Comparison of ENCODE assay signal across 8 cellular contexts in the genomic region with DNA sequence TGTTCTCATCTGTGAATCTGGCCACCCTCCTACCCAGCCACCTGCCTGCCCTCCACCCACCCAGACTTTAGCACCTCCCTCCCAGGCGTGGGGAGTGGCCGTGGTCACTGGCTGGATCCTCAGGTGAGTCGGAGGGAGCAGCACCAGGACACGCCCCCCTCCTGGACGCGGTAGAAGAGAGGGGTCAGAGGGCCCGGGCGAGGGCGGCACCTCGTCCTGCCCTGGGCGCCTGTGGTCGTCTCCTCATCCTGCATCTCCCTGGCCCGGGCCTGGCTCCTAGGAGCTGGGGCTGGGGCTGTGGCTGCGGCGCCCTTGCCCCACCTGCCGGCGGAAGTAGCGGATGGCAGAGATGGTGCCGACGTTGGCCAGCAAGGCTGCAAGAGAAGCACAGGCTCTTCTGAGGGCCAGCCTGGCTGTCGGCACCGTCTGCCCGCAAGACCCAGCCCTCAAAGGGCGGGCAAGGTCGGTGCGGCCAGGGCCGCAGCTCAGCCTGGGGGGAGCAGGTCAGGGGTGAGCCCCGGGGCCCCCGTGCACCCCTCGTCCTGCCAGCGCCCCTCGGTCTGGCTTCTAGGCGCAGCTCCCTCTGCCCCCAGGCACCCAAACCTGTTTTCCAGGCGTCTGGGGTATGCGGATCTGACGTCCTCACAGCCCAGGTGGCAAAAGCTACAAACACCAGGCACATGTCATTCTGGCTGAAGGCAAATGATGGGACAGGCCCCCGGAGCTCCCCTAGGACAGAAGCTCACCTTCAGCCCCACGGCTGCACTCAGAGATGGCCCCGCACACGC. TPM values are rescaled to one million over a fixed set of nuclear protein-coding genes. Genes with fewer than 3 reads are reported as not detected.
DNase-seq lines count a peak whose midpoint lies in the region; ATAC-seq, FAIRE-seq and TF ChIP-seq lines count a peak whose summit lies in the region.

No MANE protein-coding gene starts in this region.

- peaks cover 7% of the 10 kb centered on the region; the same call in 1 of the 3 replicates for H3K4me1 ChIP-seq in A549
- H3K4me1 ChIP-seq in body of pancreas: peaks cover 10% of the 10 kb centered on the region

- intact Hi-C loops in body of pancreas (cut with DNase I): no loop called here

- TF ChIP-seq EP300 in A549 (IDR thresholded peaks at IDR 0.05): no peak

- CTCF ChIA-PET in A549 (lab: Yijun Ruan, JAX): interaction anchor here (0.6 to 3.7 kb wide), 12 partner anchors 8 to 111 kb away, joined by 3 to 26 read pairs (median 3); a partner anchor contains a TSS
- CTCF ChIA-PET in T-cell (lab: Charles Lee): interaction anchor here in 1 of 2 donors (0.7 kb wide), 2 partner anchors 78 to 107 kb away, joined by 3 to 4 read pairs; no protein-coding TSS in a partner anchor

- peak overlapping the region; percentile 38 for H3K4me3 ChIP-seq in A549
- peak overlapping the region; percentile 55 for H3K4me3 ChIP-seq in LNCaP clone FGC (ENCODE audit: low read depth, low read length)
- H3K4me3 ChIP-seq in body of pancreas: no peak overlapping the region

- H3K9me3 ChIP-seq in A549: no peaks in the 10 kb centered on the region
- H3K9me3 ChIP-seq in body of pancreas: no peaks in the 10 kb centered on the region

- peak; percentile 80 to 84 for DNase-seq in A549 (ENCODE audit: low read depth in 1 of 2, low spot score in 1 of 2)
- peak; percentile 45 for DNase-seq in LNCaP clone FGC (ENCODE audit: low read depth)
- DNase-seq in T-cell: peak in 28 of 34 experiments; percentile 29 to 75 (median 57)
- DNase-seq in body of pancreas: peak; percentile 66 to 76 (median 72)
- DNase-seq in kidney tubule cell (ENCODE audit: low spot score): peak; percentile 79
- peak; percentile 48 for DNase-seq in stimulated activated CD8-positive, alpha-beta memory T cell treated with anti-CD3 and anti-CD28 coated beads, Interleukin-12 subunit alpha, Interleukin-12 subunit beta, amount 100 ng/mL, for 1 hour (ENCODE audit: low read depth)

- H3K27me3 ChIP-seq in body of pancreas: no peaks in the 10 kb centered on the region

- H3K4me2 ChIP-seq in A549: peak overlapping the region; percentile 82

- FAIRE-seq in A549 (lab: Jason Lieb, UNC): no peak

- H3K4me3 Mint-ChIP-seq in T-cell: peak overlapping the region in 1 of 3 donors; percentile 44

- POLR2A ChIA-PET in A549 (lab: Yijun Ruan, JAX) (interaction anchor here (0.9 to 1.4 kb wide), 5 partner anchors 8 to 35 kb away, joined by 3 to 14 read pairs (median 4); a partner anchor contains a TSS), T-cell (lab: Charles Lee) (no interaction called here)

- peaks cover 5 to 17% of the 10 kb centered on the region in 2 donors for H3K27me3 Mint-ChIP-seq in T-cell

- no peaks in the 10 kb centered on the region for H3K9me3 Mint-ChIP-seq in T-cell

- no peaks in the 10 kb centered on the region for H3K36me3 Mint-ChIP-seq in T-cell

- H3K4me1 Mint-ChIP-seq in T-cell: peaks cover 5 to 8% (median 6%) of the 10 kb centered on the region in 3 donors

- ATAC-seq in A549 (peak; percentile 82 to 94), T-cell (replicated peaks in 1 of 4) (peak; percentile 89 to 92 (median 90)), body of pancreas (peak; percentile 86), HG03460 (IDR thresholded peaks at IDR 0.05; ENCODE audit: unreplicated experiment) (no peak)

- H3K27ac ChIP-seq in A549 (peak overlapping the region; percentile 69 to 90), body of pancreas (peak overlapping the region in 1 of 4 donors; percentile 10)

- TF ChIP-seq POLR2A in A549 (IDR thresholded peaks at IDR 0.05; ENCODE audit: low read length) (no peak), body of pancreas (IDR thresholded peaks at IDR 0.05) (no peak)

- WGBS in A549 (ENCODE audit: missing lambda C conversion rate): 6% methylated on average over 6 of the region's 40 CpGs
- WGBS in body of pancreas, 2 donors: 3% methylated on average over 35 of the region's 40 CpGs; no CpG with 5 or more reads in 1 of the 2 donors

- peak; percentile 52 to 54 for TF ChIP-seq RAD21 in A549 (conservative IDR thresholded peaks at IDR 0.05 in 1 of 2, IDR thresholded peaks at IDR 0.05 in 1 of 2)

- H3K27ac Mint-ChIP-seq in T-cell: no peak overlapping the region

- TF ChIP-seq CTCF in A549 (IDR thresholded peaks at IDR 0.05): peak; percentile 35; the same call in 2 of the 3 replicates
- peak; percentile 63 for TF ChIP-seq CTCF in GM12872 (IDR thresholded peaks at IDR 0.05; ENCODE audit: insufficient read depth, low read depth, low read length)
- peak; percentile 65 for TF ChIP-seq CTCF in LNCaP clone FGC (IDR thresholded peaks at IDR 0.05; ENCODE audit: control insufficient read depth, extremely low read depth, insufficient read depth)
- peak; percentile 33 to 77 (median 65) for TF ChIP-seq CTCF in body of pancreas (IDR thresholded peaks at IDR 0.05)

- no peaks in the 10 kb centered on the region for H3K36me3 ChIP-seq in body of pancreas (replicated peaks in 1 of 2; ENCODE audit: insufficient read depth in 1 of 2, low read depth in 2 of 2)

TF ChIP-seq in A549, 52 proteins besides CTCF, POLR2A, EP300 and RAD21 (continues in another document):
- TF ChIP-seq JUNB (IDR thresholded peaks at IDR 0.05) (no peak), FOXS1 (CRISPR knock-in tag; IDR thresholded peaks at IDR 0.05) (no peak), HDAC2 (IDR thresholded peaks at IDR 0.05) (no peak), CHD4 (IDR thresholded peaks at IDR 0.05; ENCODE audit: borderline replicate concordance) (no peak), EHF (CRISPR knock-in tag; IDR thresholded peaks at IDR 0.05) (no peak), SMC3 (IDR thresholded peaks at IDR 0.05) (peak; percentile 58), EHMT2 (IDR thresholded peaks at IDR 0.05; ENCODE audit: low read depth) (no peak)
- TF ChIP-seq, protein P1, sequence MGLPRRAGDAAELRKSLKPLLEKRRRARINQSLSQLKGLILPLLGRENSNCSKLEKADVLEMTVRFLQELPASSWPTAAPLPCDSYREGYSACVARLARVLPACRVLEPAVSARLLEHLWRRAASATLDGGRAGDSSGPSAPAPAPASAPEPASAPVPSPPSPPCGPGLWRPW (IDR thresholded peaks at IDR 0.05): no peak
- TF ChIP-seq, protein P2, sequence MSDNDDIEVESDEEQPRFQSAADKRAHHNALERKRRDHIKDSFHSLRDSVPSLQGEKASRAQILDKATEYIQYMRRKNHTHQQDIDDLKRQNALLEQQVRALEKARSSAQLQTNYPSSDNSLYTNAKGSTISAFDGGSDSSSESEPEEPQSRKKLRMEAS (IDR thresholded peaks at IDR 0.05): 0 out of 2 replicates have a peak, but pooled peaks have one; percentile 25
- TF ChIP-seq, protein P3, sequence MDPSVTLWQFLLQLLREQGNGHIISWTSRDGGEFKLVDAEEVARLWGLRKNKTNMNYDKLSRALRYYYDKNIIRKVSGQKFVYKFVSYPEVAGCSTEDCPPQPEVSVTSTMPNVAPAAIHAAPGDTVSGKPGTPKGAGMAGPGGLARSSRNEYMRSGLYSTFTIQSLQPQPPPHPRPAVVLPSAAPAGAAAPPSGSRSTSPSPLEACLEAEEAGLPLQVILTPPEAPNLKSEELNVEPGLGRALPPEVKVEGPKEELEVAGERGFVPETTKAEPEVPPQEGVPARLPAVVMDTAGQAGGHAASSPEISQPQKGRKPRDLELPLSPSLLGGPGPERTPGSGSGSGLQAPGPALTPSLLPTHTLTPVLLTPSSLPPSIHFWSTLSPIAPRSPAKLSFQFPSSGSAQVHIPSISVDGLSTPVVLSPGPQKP (IDR thresholded peaks at IDR 0.05; ENCODE audit: low read depth, low read length): no peak

RNA-seq across cellular contexts. Expression of a gene that starts 5.8 kb away (rescaled TPM):
- polyA plus RNA-seq in A549 (2011; rRNA removed): not detected in 2 replicates
- 0.03 and 0.05 TPM in 2 replicates for polyA plus RNA-seq in A549 (2012; cell fraction: cytosol; rRNA removed)
- polyA plus RNA-seq in A549 (2012; cell fraction: nucleus; rRNA removed): 0.09 and 0.17 TPM in 2 replicates
- polyA plus RNA-seq in A549 (2017; fragmentation: RNase III; extraction: RNeasy Plus Mini Kit Qiagen cat#74134 plus additional on column Dnase treatment): 0.12 to 0.33 TPM (median 0.30 TPM) in 3 replicates
- polyA minus RNA-seq in A549 (2011; rRNA and poly(A)+ RNA removed): 0.12 TPM in 1 of 2 replicates, not detected in the other
- total RNA-seq in T-cell: not detected
- not detected for total RNA-seq in body of pancreas

RNA-seq across cellular contexts. Expression of a gene that starts 9.8 kb away (rescaled TPM):
- polyA plus RNA-seq in A549 (2011; rRNA removed): 0.61 and 0.75 TPM in 2 replicates
- polyA plus RNA-seq in A549 (2012; cell fraction: cytosol; rRNA removed): 1.6 and 2.3 TPM in 2 replicates
- 9.4 and 13.1 TPM in 2 replicates for polyA plus RNA-seq in A549 (2012; cell fraction: nucleus; rRNA removed)
- 3.2 to 3.6 TPM (median 3.4 TPM) in 3 replicates for polyA plus RNA-seq in A549 (2017; fragmentation: RNase III; extraction: RNeasy Plus Mini Kit Qiagen cat#74134 plus additional on column Dnase treatment)
- polyA minus RNA-seq in A549 (2011; rRNA and poly(A)+ RNA removed): 0.33 and 0.73 TPM in 2 replicates
- 1 to 10 TPM in 4 of 5 donors, under 1 TPM in 1; 0.30 to 9.9 (median 7.3) TPM for total RNA-seq in T-cell
- total RNA-seq in body of pancreas: not detected

RNA-seq across cellular contexts. Expression of a gene that starts 15.7 kb away (rescaled TPM):
- polyA plus RNA-seq in A549 (2011; rRNA removed) (5.7 and 8.5 TPM in 2 replicates), A549 (2017; fragmentation: RNase III; extraction: RNeasy Plus Mini Kit Qiagen cat#74134 plus additional on column Dnase treatment) (17.9 to 21.6 TPM (median 18.7 TPM) in 3 replicates)
- polyA plus RNA-seq in A549 (2012; cell fraction: cytosol; rRNA removed): 24.0 and 29.4 TPM in 2 replicates
- polyA plus RNA-seq in A549 (2012; cell fraction: nucleus; rRNA removed): 322 and 395 TPM in 2 replicates
- polyA minus RNA-seq in A549 (2011; rRNA and poly(A)+ RNA removed): 1.9 and 2.5 TPM in 2 replicates
- total RNA-seq in T-cell (10 to 100 TPM; 17.5 to 45.3 (median 37.1) TPM), body of pancreas (10 to 100 TPM in 1 of 2 donors, 1 to 10 TPM in 1; 6.0 to 29.0 TPM)

RNA-seq across cellular contexts. Expression of a gene that starts 17.0 kb away (rescaled TPM):
- polyA plus RNA-seq in A549 (2011; rRNA removed) (41.0 and 48.4 TPM in 2 replicates), A549 (2017; fragmentation: RNase III; extraction: RNeasy Plus Mini Kit Qiagen cat#74134 plus additional on column Dnase treatment) (68.1 to 81.6 TPM (median 73.5 TPM) in 3 replicates)
- 74.3 and 83.6 TPM in 2 replicates for polyA plus RNA-seq in A549 (2012; cell fraction: cytosol; rRNA removed)
- polyA plus RNA-seq in A549 (2012; cell fraction: nucleus; rRNA removed): 144 and 170 TPM in 2 replicates
- 55.5 and 68.4 TPM in 2 replicates for polyA minus RNA-seq in A549 (2011; rRNA and poly(A)+ RNA removed)
- total RNA-seq in T-cell (10 to 100 TPM; 58.7 to 92.2 (median 83.4) TPM), body of pancreas (10 to 100 TPM; 30.6 to 32.3 TPM)

RNA-seq across cellular contexts. Expression of a gene that starts 23.8 kb away (rescaled TPM):
- polyA plus RNA-seq in A549 (2011; rRNA removed): 4.2 and 5.9 TPM in 2 replicates
- polyA plus RNA-seq in A549 (2012; cell fraction: cytosol; rRNA removed): 32.9 and 46.9 TPM in 2 replicates
- polyA plus RNA-seq in A549 (2012; cell fraction: nucleus; rRNA removed): 111 and 145 TPM in 2 replicates
- 8.4 to 9.6 TPM (median 8.8 TPM) in 3 replicates for polyA plus RNA-seq in A549 (2017; fragmentation: RNase III; extraction: RNeasy Plus Mini Kit Qiagen cat#74134 plus additional on column Dnase treatment)
- 0.99 and 3.5 TPM in 2 replicates for polyA minus RNA-seq in A549 (2011; rRNA and poly(A)+ RNA removed)
- 10 to 100 TPM in 1 of 5 donors, 1 to 10 TPM in 4; 1.5 to 11.9 (median 2.6) TPM for total RNA-seq in T-cell
- total RNA-seq in body of pancreas: 10 to 100 TPM; 44.1 to 97.2 TPM

Comparison
In these comparisons a context has a peak if more than half of its experiments do, and no peak if none do; other contexts are left out.
1. H3K4me3 ChIP-seq: peak in A549 (single experiment) and LNCaP clone FGC (single experiment); none in body of pancreas (0 of 2).
2. Peak in every context shown above with its lines, with median percentiles within 50 percentile points of each other: DNase-seq and CTCF ChIP-seq.